ENCODE assay signal across 14 cellular contexts in the genomic region with DNA sequence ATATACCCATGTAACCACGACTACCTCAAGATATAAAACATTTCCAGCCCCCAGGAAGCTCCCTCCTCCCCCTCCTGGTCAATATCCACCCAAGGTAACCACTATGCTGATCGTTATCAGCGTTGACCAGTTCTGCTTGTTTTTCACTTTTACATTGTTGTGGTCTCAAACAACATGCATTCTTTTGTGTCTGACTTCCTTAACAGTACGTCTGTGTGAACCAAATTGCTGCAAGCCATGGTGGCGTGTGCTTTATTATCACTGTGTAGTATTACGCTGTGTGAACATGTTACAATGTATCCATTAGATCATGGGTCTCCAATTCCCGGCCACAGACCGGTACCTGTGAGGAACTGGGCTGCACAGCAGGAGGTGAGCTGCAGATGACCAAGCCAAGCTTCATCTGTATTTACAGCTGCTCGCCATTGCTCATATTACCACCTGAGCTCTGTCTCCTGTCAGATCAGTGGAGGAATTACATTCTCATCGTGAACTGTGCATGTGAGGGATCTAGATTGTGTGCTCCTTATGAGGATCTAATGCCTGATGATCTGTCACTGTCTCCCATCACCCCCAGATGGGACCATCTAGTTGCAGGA. TPM values are rescaled to one million over a fixed set of nuclear protein-coding genes. Genes with fewer than 3 reads are reported as not detected.
DNase-seq lines count a peak whose midpoint lies in the region; TF ChIP-seq lines count a peak whose summit lies in the region.
"Had no signal": no experiment of that assay in that cellular context is flagged by ENCODE, and none has a peak within 500 bp of the region (broad histone marks: within the 10 kb centered on the region; RNA-seq: fewer than 3 reads in every experiment).

No MANE protein-coding gene starts in this region.

- H3K36me3 Mint-ChIP-seq in Calu3 (ENCODE audit: insufficient read depth, unreplicated experiment), result no peaks in the 10 kb centered on the region
- H3K36me3 Mint-ChIP-seq in CD8-positive, alpha-beta memory T cell, result peaks cover 0 to 11% (median 1%) of the 10 kb centered on the region in 3 donors

- H3K27me3 Mint-ChIP-seq in Calu3 (ENCODE audit: unreplicated experiment), result no peaks in the 10 kb centered on the region
- H3K27me3 Mint-ChIP-seq in CD8-positive, alpha-beta memory T cell, result peaks cover 5 to 9% of the 10 kb centered on the region in 2 donors
- H3K27me3 Mint-ChIP-seq: B cell; CD4-positive, alpha-beta T cell had no signal

- no peak overlapping the region for H3K4me3 ChIP-seq in HEK293 (ENCODE audit: low read depth, low read length)
- no peak overlapping the region for H3K4me3 ChIP-seq in SJCRH30
- H3K4me3 ChIP-seq in testis, result no peak overlapping the region
- no peak overlapping the region for H3K4me3 ChIP-seq in CD8-positive, alpha-beta memory T cell (ENCODE audit: low read length)
- H3K4me3 ChIP-seq: GM12878, HAP-1 had no signal

- no TSS peak for BruUV-seq in Calu3 (replicated peaks; lab: Mats Ljungman, UMichigan)

- peaks cover 34% of the 10 kb centered on the region for H3K4me1 Mint-ChIP-seq in Calu3 (ENCODE audit: low read depth, unreplicated experiment)
- no peaks in the 10 kb centered on the region for H3K4me1 Mint-ChIP-seq in CD8-positive, alpha-beta memory T cell

- H3K27ac ChIP-seq in HEK293 (ENCODE audit: extremely low read depth, low read depth, low read length), result no peak overlapping the region
- H3K27ac ChIP-seq in SJCRH30, result no peak overlapping the region
- H3K27ac ChIP-seq in testis, result no peak overlapping the region
- H3K27ac ChIP-seq in CD8-positive, alpha-beta memory T cell (ENCODE audit: low read depth, low read length), result no peak overlapping the region

- POLR2A ChIA-PET in HEK293 (lab: Yijun Ruan, JAX), result interaction anchor here (0.6 kb wide), 1 partner anchor 882 kb away, joined by 5 read pairs; no protein-coding TSS in a partner anchor
- POLR2A ChIA-PET in CD8-positive, alpha-beta memory T cell (lab: Charles Lee), result no interaction called here

- 70 to 77% methylated on average over 10 of the region's 10 CpGs for WGBS in testis, 2 donors

- H3K4me1 ChIP-seq in HEK293 (ENCODE audit: control insufficient read depth, insufficient read depth, low read length) (peaks cover 6% of the 10 kb centered on the region), SJCRH30 (peaks cover 17% of the 10 kb centered on the region), testis (no peaks in the 10 kb centered on the region)
- no peaks in the 10 kb centered on the region for H3K4me1 ChIP-seq in CD8-positive, alpha-beta memory T cell (ENCODE audit: insufficient read depth, low read length)
- H3K4me1 ChIP-seq: HAP-1 had no signal

- CTCF ChIA-PET in Calu3 (lab: Charles Lee), result interaction anchor here (0.5 kb wide), 1 partner anchor 103 kb away, joined by 6 read pairs; no protein-coding TSS in a partner anchor
- CTCF ChIA-PET in HEK293 (lab: Yijun Ruan, JAX), result interaction anchor here (1.0 to 1.2 kb wide), 2 partner anchors 17 to 229 kb away, joined by 3 to 4 read pairs; no protein-coding TSS in a partner anchor
- CTCF ChIA-PET in CD8-positive, alpha-beta memory T cell (lab: Charles Lee), result no interaction called here

- DNase-seq in Calu3 (peak; percentile 8), SJCRH30 (peak; percentile 62 to 72), testis (peak; percentile 38), occipital lobe (lab: John Stamatoyannopoulos, UW) (no peak)
- DNase-seq in CD8-positive, alpha-beta memory T cell, result no peak
- no peak for DNase-seq in stimulated activated CD4-positive, alpha-beta T cell treated with anti-CD3 and anti-CD28 coated beads, Interleukin-4, amount 100 ng/mL, for 24 hours
- DNase-seq: C1 segment of cervical spinal cord; CD4-positive, alpha-beta T cell; COR-L47; HFFc6 had no signal

- H3K27ac Mint-ChIP-seq in Calu3 (ENCODE audit: unreplicated experiment), result no peak overlapping the region
- no peak overlapping the region for H3K27ac Mint-ChIP-seq in CD8-positive, alpha-beta memory T cell
- H3K27ac Mint-ChIP-seq: B cell; CD4-positive, alpha-beta T cell; HFFc6 had no signal

- no peaks in the 10 kb centered on the region for H3K9me3 Mint-ChIP-seq in Calu3 (ENCODE audit: low read depth, unreplicated experiment)
- H3K9me3 Mint-ChIP-seq in CD8-positive, alpha-beta memory T cell, result peaks cover 0 to 2% (median 0%) of the 10 kb centered on the region in 5 donors
- H3K9me3 Mint-ChIP-seq: CD4-positive, alpha-beta T cell had no signal

- no peaks in the 10 kb centered on the region for H3K36me3 ChIP-seq in HEK293 (ENCODE audit: control insufficient read depth in 2 of 2, insufficient read depth in 1 of 2, low read length in 2 of 2)
- H3K36me3 ChIP-seq in SJCRH30, result no peaks in the 10 kb centered on the region
- H3K36me3 ChIP-seq in testis (ENCODE audit: low read depth, missing control alignments), result no peaks in the 10 kb centered on the region
- H3K36me3 ChIP-seq in CD8-positive, alpha-beta memory T cell (ENCODE audit: insufficient read depth, low read length), result no peaks in the 10 kb centered on the region
- H3K36me3 ChIP-seq: HAP-1 had no signal

- no peak for TF ChIP-seq POLR2A in testis (IDR thresholded peaks at IDR 0.05)

- TF ChIP-seq CTCF in Calu3 (IDR thresholded peaks at IDR 0.05; ENCODE audit: unreplicated experiment) (no peak), HEK293 (tag by site-specific recombination; IDR thresholded peaks at IDR 0.05) (no peak), testis (IDR thresholded peaks at IDR 0.05) (no peak)

- no peak overlapping the region for H3K4me3 Mint-ChIP-seq in Calu3 (ENCODE audit: low read depth, unreplicated experiment)
- no peak overlapping the region for H3K4me3 Mint-ChIP-seq in CD8-positive, alpha-beta memory T cell
- H3K4me3 Mint-ChIP-seq: B cell; CD4-positive, alpha-beta T cell; HFFc6 had no signal

- intact Hi-C loops in Calu3 (cut with micrococcal nuclease; ENCODE audit: unreplicated experiment), result no loop called here
- intact Hi-C loops in testis (cut with DNase I; ENCODE audit: low total_unique reads), result no loop called here

- no peaks in the 10 kb centered on the region for H3K9me3 ChIP-seq in HEK293 (ENCODE audit: control insufficient read depth, insufficient read depth, low read depth, low read length)
- 0 out of 2 replicates have a peak, but pooled peaks cover 3% of the 10 kb centered on the region for H3K9me3 ChIP-seq in SJCRH30 (replicated peaks)
- H3K9me3 ChIP-seq in testis, result no peaks in the 10 kb centered on the region
- H3K9me3 ChIP-seq in CD8-positive, alpha-beta memory T cell (ENCODE audit: low read length), result no peaks in the 10 kb centered on the region
- H3K9me3 ChIP-seq: HAP-1 had no signal

- H3K27me3 ChIP-seq in SJCRH30, result no peaks in the 10 kb centered on the region
- H3K27me3 ChIP-seq in testis, result no peaks in the 10 kb centered on the region
- H3K27me3 ChIP-seq in CD8-positive, alpha-beta memory T cell (ENCODE audit: insufficient read depth, low read length, poor library complexity, severe bottlenecking), result no peaks in the 10 kb centered on the region

TF ChIP-seq in HEK293, 187 proteins besides CTCF, POLR2A, EP300 and RAD21:
- TF ChIP-seq ZNF610 (tag by site-specific recombination; IDR thresholded peaks at IDR 0.05; ENCODE audit: borderline replicate concordance), result peak; percentile 95; the same call in 1 of the 2 replicates
- TF ChIP-seq, protein P1, sequence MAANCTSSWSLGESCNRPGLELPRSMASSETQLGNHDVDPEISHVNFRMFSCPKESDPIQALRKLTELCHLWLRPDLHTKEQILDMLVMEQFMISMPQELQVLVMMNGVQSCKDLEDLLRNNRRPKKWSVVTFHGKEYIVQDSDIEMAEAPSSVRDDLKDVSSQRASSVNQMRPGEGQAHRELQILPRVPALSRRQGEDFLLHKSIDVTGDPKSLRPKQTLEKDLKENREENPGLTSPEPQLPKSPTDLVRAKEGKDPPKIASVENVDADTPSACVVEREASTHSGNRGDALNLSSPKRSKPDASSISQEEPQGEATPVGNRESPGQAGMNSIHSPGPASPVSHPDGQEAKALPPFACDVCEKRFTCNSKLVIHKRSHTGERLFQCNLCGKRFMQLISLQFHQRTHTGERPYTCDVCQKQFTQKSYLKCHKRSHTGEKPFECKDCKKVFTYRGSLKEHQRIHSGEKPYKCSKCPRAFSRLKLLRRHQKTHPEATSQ (tag by site-specific recombination; IDR thresholded peaks at IDR 0.05), result no peak

RNA-seq across cellular contexts. Expression of gene GRK3, which starts 15.5 kb away (rescaled TPM):
- 10.1 and 12.0 TPM in 2 replicates for total RNA-seq in Calu3 (2022)
- total RNA-seq in SJCRH30 (2014; rRNA removed; shearing (Covaris generic)), result 39.4 and 45.6 TPM in 2 replicates
- 10 to 100 TPM; 10.9 to 12.8 TPM for total RNA-seq in testis
- 46.0 TPM for polyA plus RNA-seq in testis (ENCODE audit: insufficient read depth, low read depth, low replicate concordance)
- 1 to 10 TPM; 8.3 to 9.4 TPM for total RNA-seq in CD8-positive, alpha-beta memory T cell
- polyA plus RNA-seq in CD8-positive, alpha-beta memory T cell, result 0.26 TPM
- total RNA-seq in occipital lobe, result 62.9 TPM

Comparison
In these comparisons a context has a peak if more than half of its experiments do, and no peak if none do; other contexts are left out.
1. DNase-seq: peak in Calu3 (single experiment), SJCRH30 (2 of 2) and testis (single experiment); none in CD8-positive, alpha-beta memory T cell (0 of 5), occipital lobe (single experiment) and stimulated activated CD4-positive, alpha-beta T cell treated with anti-CD3 and anti-CD28 coated beads, Interleukin-4, amount 100 ng/mL, for 24 hours (single experiment).